Comparison of ENCODE assay signal across 8 cellular contexts in genomic region chr2:175690113-175690716, GRCh38.
DNase-seq lines count a peak whose midpoint lies in the region; ATAC-seq and TF ChIP-seq lines count a peak whose summit lies in the region.

No MANE protein-coding gene starts in this region.

- DNase-seq in stimulated activated CD4-positive, alpha-beta T cell treated with anti-CD3 and anti-CD28 coated beads, Interleukin-2, amount 100 ng/mL, for 4 hours (ENCODE audit: low read depth): peak; percentile 2
- DNase-seq in stimulated activated CD4-positive, alpha-beta T cell treated with anti-CD3 and anti-CD28 coated beads, Interleukin-1b, Interleukin-23, amount 100 ng/mL, for 48 hours: no peak
- peak; percentile 56 for DNase-seq in HFF-Myc (ENCODE audit: extremely low read depth, low read depth)
- peak; percentile 54 for DNase-seq in NCI-H2171 treated with DMSO at 0.1 percent for 48 hours (lab: John Stamatoyannopoulos, UW)
- peak; percentile 64 for DNase-seq in amniotic epithelial cell (ENCODE audit: low read depth)
- DNase-seq in hepatocyte (ENCODE audit: low spot score): peak; percentile 79
- DNase-seq in smooth muscle cell (lab: John Stamatoyannopoulos, UW; ENCODE audit: unreplicated experiment): no peak

- peak overlapping the region; percentile 61 for H3K27ac ChIP-seq in hepatocyte
- H3K27ac ChIP-seq in smooth muscle cell (ENCODE audit: low read depth): no peak overlapping the region

- no peak overlapping the region for H2AFZ ChIP-seq in hepatocyte
- no peak overlapping the region for H2AFZ ChIP-seq in smooth muscle cell (ENCODE audit: low read depth)

- no peak for ATAC-seq in GM18870 (IDR thresholded peaks at IDR 0.05; ENCODE audit: unreplicated experiment)

- no peaks in the 10 kb centered on the region for H3K9me2 ChIP-seq in hepatocyte (replicated peaks; ENCODE audit: insufficient read depth)

- no peak overlapping the region for H3K9ac ChIP-seq in smooth muscle cell (ENCODE audit: low read depth)

- H3K4me3 ChIP-seq in HFF-Myc (replicated peaks; ENCODE audit: low read depth, low read length) (no peak overlapping the region), hepatocyte (no peak overlapping the region), smooth muscle cell (no peak overlapping the region)

- WGBS in hepatocyte (ENCODE audit: low lambda C conversion rate, missing lambda C conversion rate): 5% methylated on average over 3 of the region's 3 CpGs
- 11% methylated on average over 3 of the region's 3 CpGs for WGBS in smooth muscle cell (ENCODE audit: low lambda C conversion rate)

- H3K4me2 ChIP-seq in hepatocyte: no peak overlapping the region
- no peak overlapping the region for H3K4me2 ChIP-seq in smooth muscle cell

- H3F3A ChIP-seq in smooth muscle cell (ENCODE audit: low read depth): no peaks in the 10 kb centered on the region

- H3K27me3 ChIP-seq in hepatocyte: no peaks in the 10 kb centered on the region
- H3K27me3 ChIP-seq in smooth muscle cell (ENCODE audit: low read depth): peaks cover 16% of the 10 kb centered on the region

- H3K79me2 ChIP-seq in hepatocyte (no peaks in the 10 kb centered on the region), smooth muscle cell (ENCODE audit: low read depth) (no peaks in the 10 kb centered on the region)

- H3K36me3 ChIP-seq in hepatocyte (replicated peaks; ENCODE audit: insufficient read depth, low read depth) (no peaks in the 10 kb centered on the region), smooth muscle cell (ENCODE audit: low read depth) (no peaks in the 10 kb centered on the region)

- no peaks in the 10 kb centered on the region for H4K20me1 ChIP-seq in hepatocyte (ENCODE audit: insufficient read depth, poor library complexity, severe bottlenecking)
- H4K20me1 ChIP-seq in smooth muscle cell (ENCODE audit: low read depth): peaks cover 3% of the 10 kb centered on the region

- TF ChIP-seq CTCF in HFF-Myc (IDR thresholded peaks at IDR 0.05; ENCODE audit: low read depth, low read length, missing control alignments): peak; percentile 55
- peak; percentile 86 for TF ChIP-seq CTCF in hepatocyte (IDR thresholded peaks at IDR 0.05; ENCODE audit: poor library complexity)
- peak; percentile 82 for TF ChIP-seq CTCF in smooth muscle cell (IDR thresholded peaks at IDR 0.05; ENCODE audit: borderline replicate concordance, insufficient read depth, poor library complexity, severe bottlenecking)

- no peaks in the 10 kb centered on the region for H3K9me3 ChIP-seq in hepatocyte (ENCODE audit: low read depth)
- H3K9me3 ChIP-seq in smooth muscle cell (replicated peaks; ENCODE audit: low read depth): no peaks in the 10 kb centered on the region

- H3K4me1 ChIP-seq in hepatocyte (ENCODE audit: insufficient read depth): no peaks in the 10 kb centered on the region
- no peaks in the 10 kb centered on the region for H3K4me1 ChIP-seq in smooth muscle cell (ENCODE audit: low read depth)

Comparison
In these comparisons a context has a peak if more than half of its experiments do, and no peak if none do; other contexts are left out.
1. DNase-seq: peak in stimulated activated CD4-positive, alpha-beta T cell treated with anti-CD3 and anti-CD28 coated beads, Interleukin-2, amount 100 ng/mL, for 4 hours (single experiment), HFF-Myc (single experiment), NCI-H2171 treated with DMSO at 0.1 percent for 48 hours (single experiment), amniotic epithelial cell (single experiment) and hepatocyte (single experiment); none in stimulated activated CD4-positive, alpha-beta T cell treated with anti-CD3 and anti-CD28 coated beads, Interleukin-1b, Interleukin-23, amount 100 ng/mL, for 48 hours (single experiment) and smooth muscle cell (single experiment).
2. Peak in every context shown above with its lines, with median percentiles within 50 percentile points of each other: CTCF ChIP-seq.